In genomic region chr17:77332034-77332971, GRCh38 we compare ENCODE assay signal across 9 cellular contexts.
DNase-seq lines count a peak whose midpoint lies in the region; ATAC-seq and TF ChIP-seq lines count a peak whose summit lies in the region.
"Had no signal": no experiment of that assay in that cellular context is flagged by ENCODE, and none has a peak within 500 bp of the region (broad histone marks: within the 10 kb centered on the region; RNA-seq: fewer than 3 reads in every experiment).

No MANE protein-coding gene starts in this region.

- H3K4me1 ChIP-seq in esophagus squamous epithelium: peaks cover 8 to 65% (median 29%) of the 10 kb centered on the region in 3 donors

- TF ChIP-seq CTCF in WTC11 (IDR thresholded peaks at IDR 0.05): no peak
- no peak for TF ChIP-seq CTCF in esophagus squamous epithelium (IDR thresholded peaks at IDR 0.05)

- no peaks in the 10 kb centered on the region for H3K27me3 Mint-ChIP-seq in WTC11 (ENCODE audit: low read depth)
- H3K27me3 Mint-ChIP-seq in stimulated activated naive CD8-positive, alpha-beta T cell treated with anti-CD3 and anti-CD28 coated beads, Interleukin-15, Interleukin-2, amounts not matched to agents 100 ng/mL and 50 ng/mL, for 24 hours: no peaks in the 10 kb centered on the region

- H3K36me3 Mint-ChIP-seq in WTC11: peaks cover 2% of the 10 kb centered on the region; the same call in 1 of the 2 replicates
- peaks cover 2% of the 10 kb centered on the region for H3K36me3 Mint-ChIP-seq in stimulated activated naive CD8-positive, alpha-beta T cell treated with anti-CD3 and anti-CD28 coated beads, Interleukin-15, Interleukin-2, amounts not matched to agents 100 ng/mL and 50 ng/mL, for 24 hours (ENCODE audit: low read depth)

- CTCF ChIA-PET in WTC11 (lab: Charles Lee): interaction anchor here (0.6 to 3.6 kb wide), 33 partner anchors 8 to 210 kb away, joined by 3 to 56 read pairs (median 4); no protein-coding TSS in a partner anchor

- no peak overlapping the region for H3K27ac Mint-ChIP-seq in WTC11
- H3K27ac Mint-ChIP-seq in stimulated activated naive CD8-positive, alpha-beta T cell treated with anti-CD3 and anti-CD28 coated beads, Interleukin-15, Interleukin-2, amounts not matched to agents 100 ng/mL and 50 ng/mL, for 24 hours: peak overlapping the region; percentile 91

- H3K27ac ChIP-seq in esophagus squamous epithelium: peak overlapping the region; percentile 29 to 83 (median 66)

- peaks cover 15% of the 10 kb centered on the region; the same call in 1 of the 2 replicates for H3K9me3 Mint-ChIP-seq in WTC11
- H3K9me3 Mint-ChIP-seq in stimulated activated naive CD8-positive, alpha-beta T cell treated with anti-CD3 and anti-CD28 coated beads, Interleukin-15, Interleukin-2, amounts not matched to agents 100 ng/mL and 50 ng/mL, for 24 hours: peaks cover 3% of the 10 kb centered on the region

- no peaks in the 10 kb centered on the region for H3K36me3 ChIP-seq in esophagus squamous epithelium

- TF ChIP-seq POLR2A in esophagus squamous epithelium (IDR thresholded peaks at IDR 0.05): no peak

- DNase-seq in NCI-H2107 treated with DMSO at 0.1 percent for 48 hours (lab: John Stamatoyannopoulos, UW; ENCODE audit: unreplicated experiment) (peak; percentile 59), NCI-H2107 (lab: John Stamatoyannopoulos, UW) (no peak), WTC11 (ENCODE audit: low spot score) (peak; percentile 1), esophagus squamous epithelium (lab: John Stamatoyannopoulos, UW) (no peak), COLO668 (lab: John Stamatoyannopoulos, UW; ENCODE audit: unreplicated experiment) (no peak)

- ATAC-seq in WTC11: no peak
- ATAC-seq in HG03025 (IDR thresholded peaks at IDR 0.05; ENCODE audit: low FRiP score, unreplicated experiment): no peak
- no peak for ATAC-seq in HG02642 (IDR thresholded peaks at IDR 0.05; ENCODE audit: poor library complexity, unreplicated experiment)

- H3K4me3 ChIP-seq in esophagus squamous epithelium: peak overlapping the region in 2 of 4 donors; percentile 21 to 29

- POLR2A ChIA-PET in WTC11 (lab: Charles Lee): interaction anchor here (0.7 kb wide), 1 partner anchor 21 kb away, joined by 4 read pairs; no protein-coding TSS in a partner anchor

- H3K9me3 ChIP-seq in esophagus squamous epithelium: peaks cover 0 to 5% (median 3%) of the 10 kb centered on the region in 3 donors

- WGBS in esophagus squamous epithelium, 2 donors: 55 to 58% methylated on average over 12 to 13 of the region's 13 CpGs

- no peak overlapping the region for H3K4me3 Mint-ChIP-seq in WTC11
- H3K4me3 Mint-ChIP-seq in stimulated activated naive CD8-positive, alpha-beta T cell treated with anti-CD3 and anti-CD28 coated beads, Interleukin-15, Interleukin-2, amounts not matched to agents 100 ng/mL and 50 ng/mL, for 24 hours: peak overlapping the region; percentile 75

- peaks cover 25% of the 10 kb centered on the region for H3K4me1 Mint-ChIP-seq in WTC11
- H3K4me1 Mint-ChIP-seq in stimulated activated naive CD8-positive, alpha-beta T cell treated with anti-CD3 and anti-CD28 coated beads, Interleukin-15, Interleukin-2, amounts not matched to agents 100 ng/mL and 50 ng/mL, for 24 hours (ENCODE audit: low read depth): peaks cover 42% of the 10 kb centered on the region

- H3K27me3 ChIP-seq in esophagus squamous epithelium: no peaks in the 10 kb centered on the region
- H3K27me3 ChIP-seq: dorsolateral prefrontal cortex had no signal

- intact Hi-C loops in esophagus squamous epithelium (cut with DNase I): loop anchor here (5.0 kb wide), 1 partner anchor 95 kb away; no protein-coding TSS in a partner anchor

TF ChIP-seq in WTC11, 78 proteins besides CTCF, POLR2A, EP300 and RAD21:
- TF ChIP-seq TCF7 (CRISPR knock-in tag; IDR thresholded peaks at IDR 0.05; ENCODE audit: low read depth) (no peak), HMGXB4 (CRISPR knock-in tag; IDR thresholded peaks at IDR 0.05) (no peak), ETV6 (CRISPR knock-in tag; IDR thresholded peaks at IDR 0.05) (no peak), ZNF512 (CRISPR knock-in tag; IDR thresholded peaks at IDR 0.05; ENCODE audit: borderline replicate concordance) (no peak), E2F1 (CRISPR knock-in tag; IDR thresholded peaks at IDR 0.05) (no peak), OVOL2 (CRISPR knock-in tag; IDR thresholded peaks at IDR 0.05; ENCODE audit: borderline replicate concordance) (no peak), FOXJ3 (CRISPR knock-in tag; IDR thresholded peaks at IDR 0.05; ENCODE audit: borderline replicate concordance) (no peak), CREM (CRISPR knock-in tag; IDR thresholded peaks at IDR 0.05) (no peak), TP53 (CRISPR knock-in tag; IDR thresholded peaks at IDR 0.05) (no peak), GRHL2 (CRISPR knock-in tag; IDR thresholded peaks at IDR 0.05; ENCODE audit: insufficient replicate concordance, severe bottlenecking) (no peak), ARID4B (CRISPR knock-in tag; IDR thresholded peaks at IDR 0.05; ENCODE audit: borderline replicate concordance) (no peak), USF1 (CRISPR knock-in tag; IDR thresholded peaks at IDR 0.05) (no peak), SMAD3 (CRISPR knock-in tag; IDR thresholded peaks at IDR 0.05; ENCODE audit: borderline replicate concordance) (no peak)

Comparison
In these comparisons a context has a peak if more than half of its experiments do, and no peak if none do; other contexts are left out.
1. DNase-seq: peak in NCI-H2107 treated with DMSO at 0.1 percent for 48 hours (single experiment) and WTC11 (single experiment); none in NCI-H2107 (single experiment), esophagus squamous epithelium (single experiment) and COLO668 (single experiment).